In genomic region chr11:64758330-64759079, GRCh38 we compare ENCODE assay signal across 1 cellular context.
A peak's percentile ranks its signal among the peaks of the same experiment; 100 is the strongest.
TF ChIP-seq lines count a peak whose summit lies in the region.

No MANE protein-coding gene starts in this region.

TF ChIP-seq in HepG2, 621 proteins besides CTCF, POLR2A, EP300 and RAD21:
- TF ChIP-seq, protein P1, sequence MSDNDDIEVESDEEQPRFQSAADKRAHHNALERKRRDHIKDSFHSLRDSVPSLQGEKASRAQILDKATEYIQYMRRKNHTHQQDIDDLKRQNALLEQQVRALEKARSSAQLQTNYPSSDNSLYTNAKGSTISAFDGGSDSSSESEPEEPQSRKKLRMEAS (IDR thresholded peaks at IDR 0.05) = no peak
- TF ChIP-seq ZNF629 (CRISPR knock-in tag; conservative IDR thresholded peaks at IDR 0.05) = peak; percentile 71
